In genomic region chr9:134180786-134181647, GRCh38 we compare ENCODE assay signal across 1 cellular context.
TF ChIP-seq lines count a peak whose summit lies in the region.

No MANE protein-coding gene starts in this region.

TF ChIP-seq in liver, 16 proteins besides CTCF, POLR2A, EP300 and RAD21 (continued from another document):
- TF ChIP-seq, protein P1, sequence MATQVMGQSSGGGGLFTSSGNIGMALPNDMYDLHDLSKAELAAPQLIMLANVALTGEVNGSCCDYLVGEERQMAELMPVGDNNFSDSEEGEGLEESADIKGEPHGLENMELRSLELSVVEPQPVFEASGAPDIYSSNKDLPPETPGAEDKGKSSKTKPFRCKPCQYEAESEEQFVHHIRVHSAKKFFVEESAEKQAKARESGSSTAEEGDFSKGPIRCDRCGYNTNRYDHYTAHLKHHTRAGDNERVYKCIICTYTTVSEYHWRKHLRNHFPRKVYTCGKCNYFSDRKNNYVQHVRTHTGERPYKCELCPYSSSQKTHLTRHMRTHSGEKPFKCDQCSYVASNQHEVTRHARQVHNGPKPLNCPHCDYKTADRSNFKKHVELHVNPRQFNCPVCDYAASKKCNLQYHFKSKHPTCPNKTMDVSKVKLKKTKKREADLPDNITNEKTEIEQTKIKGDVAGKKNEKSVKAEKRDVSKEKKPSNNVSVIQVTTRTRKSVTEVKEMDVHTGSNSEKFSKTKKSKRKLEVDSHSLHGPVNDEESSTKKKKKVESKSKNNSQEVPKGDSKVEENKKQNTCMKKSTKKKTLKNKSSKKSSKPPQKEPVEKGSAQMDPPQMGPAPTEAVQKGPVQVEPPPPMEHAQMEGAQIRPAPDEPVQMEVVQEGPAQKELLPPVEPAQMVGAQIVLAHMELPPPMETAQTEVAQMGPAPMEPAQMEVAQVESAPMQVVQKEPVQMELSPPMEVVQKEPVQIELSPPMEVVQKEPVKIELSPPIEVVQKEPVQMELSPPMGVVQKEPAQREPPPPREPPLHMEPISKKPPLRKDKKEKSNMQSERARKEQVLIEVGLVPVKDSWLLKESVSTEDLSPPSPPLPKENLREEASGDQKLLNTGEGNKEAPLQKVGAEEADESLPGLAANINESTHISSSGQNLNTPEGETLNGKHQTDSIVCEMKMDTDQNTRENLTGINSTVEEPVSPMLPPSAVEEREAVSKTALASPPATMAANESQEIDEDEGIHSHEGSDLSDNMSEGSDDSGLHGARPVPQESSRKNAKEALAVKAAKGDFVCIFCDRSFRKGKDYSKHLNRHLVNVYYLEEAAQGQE (IDR thresholded peaks at IDR 0.05) = no peak
- no peak for TF ChIP-seq TAF1 (conservative IDR thresholded peaks at IDR 0.05)
- no peak for TF ChIP-seq FOXA1 (IDR thresholded peaks at IDR 0.05)
- TF ChIP-seq, protein P2, sequence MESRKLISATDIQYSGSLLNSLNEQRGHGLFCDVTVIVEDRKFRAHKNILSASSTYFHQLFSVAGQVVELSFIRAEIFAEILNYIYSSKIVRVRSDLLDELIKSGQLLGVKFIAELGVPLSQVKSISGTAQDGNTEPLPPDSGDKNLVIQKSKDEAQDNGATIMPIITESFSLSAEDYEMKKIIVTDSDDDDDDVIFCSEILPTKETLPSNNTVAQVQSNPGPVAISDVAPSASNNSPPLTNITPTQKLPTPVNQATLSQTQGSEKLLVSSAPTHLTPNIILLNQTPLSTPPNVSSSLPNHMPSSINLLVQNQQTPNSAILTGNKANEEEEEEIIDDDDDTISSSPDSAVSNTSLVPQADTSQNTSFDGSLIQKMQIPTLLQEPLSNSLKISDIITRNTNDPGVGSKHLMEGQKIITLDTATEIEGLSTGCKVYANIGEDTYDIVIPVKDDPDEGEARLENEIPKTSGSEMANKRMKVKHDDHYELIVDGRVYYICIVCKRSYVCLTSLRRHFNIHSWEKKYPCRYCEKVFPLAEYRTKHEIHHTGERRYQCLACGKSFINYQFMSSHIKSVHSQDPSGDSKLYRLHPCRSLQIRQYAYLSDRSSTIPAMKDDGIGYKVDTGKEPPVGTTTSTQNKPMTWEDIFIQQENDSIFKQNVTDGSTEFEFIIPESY (IDR thresholded peaks at IDR 0.05) = no peak
- no peak for TF ChIP-seq EGR1 (IDR thresholded peaks at IDR 0.05; ENCODE audit: low read depth in 2 of 2)
- no peak for TF ChIP-seq RXRA (IDR thresholded peaks at IDR 0.05)
- no peak for TF ChIP-seq FOXA2 (IDR thresholded peaks at IDR 0.05)
- TF ChIP-seq JUND (IDR thresholded peaks at IDR 0.05) = no peak
- no peak for TF ChIP-seq GABPA (IDR thresholded peaks at IDR 0.05 in 1 of 2, conservative IDR thresholded peaks at IDR 0.05 in 1 of 2)
